ENCODE assay signal across 10 cellular contexts in genomic region chr1:16535487-16535886, GRCh38. TPM values are rescaled to one million over a fixed set of nuclear protein-coding genes. Genes with fewer than 3 reads are reported as not detected.
A peak's percentile ranks its signal among the peaks of the same experiment; 100 is the strongest.
DNase-seq lines count a peak whose midpoint lies in the region; ATAC-seq and TF ChIP-seq lines count a peak whose summit lies in the region.
"Not testable (repeated sequence)": the region's sequence is repeated elsewhere in the genome, so short reads cannot be mapped to it uniquely, and the experiment has no call there.
"Had no signal": no experiment of that assay in that cellular context is flagged by ENCODE, and none has a peak within 500 bp of the region (broad histone marks: within the 10 kb centered on the region; RNA-seq: fewer than 3 reads in every experiment).

No MANE protein-coding gene starts in this region.

- POLR2A ChIA-PET in CD4-positive, alpha-beta memory T cell (lab: Charles Lee; ENCODE audit: partially characterized antibody) = not testable (repeated sequence)

- intact Hi-C loops in CD4-positive, alpha-beta memory T cell (cut with micrococcal nuclease); ascending aorta (cut with DNase I); ovary (cut with DNase I): not testable (repeated sequence)

- not testable (repeated sequence) for H2AFZ ChIP-seq in hepatocyte

- not testable (repeated sequence) for ATAC-seq in memory B cell (ENCODE audit: low read depth)

- not testable (repeated sequence) for H3K36me3 Mint-ChIP-seq in CD4-positive, alpha-beta memory T cell; IgD-negative memory B cell; endodermal cell (ENCODE audit: low read depth); memory B cell

- not testable (repeated sequence) for H3K9me2 ChIP-seq in hepatocyte (replicated peaks; ENCODE audit: insufficient read depth)

- H3K79me2 ChIP-seq in hepatocyte = not testable (repeated sequence)

- TF ChIP-seq POLR2A in ovary (IDR thresholded peaks at IDR 0.05); suprapubic skin (IDR thresholded peaks at IDR 0.05): not testable (repeated sequence)

- not testable (repeated sequence) for DNase-seq in CD4-positive, alpha-beta memory T cell; hepatocyte (ENCODE audit: low spot score); memory B cell (ENCODE audit: low spot score in 2 of 2); suprapubic skin (ENCODE audit: low spot score in 2 of 2)
- peak in 1 of 2 donors; percentile 67 for DNase-seq in ascending aorta (ENCODE audit: low spot score in 2 of 2)
- peak; percentile 82 for DNase-seq in endodermal cell
- DNase-seq in ovary = peak in 2 of 5 donors; percentile 33 to 36

- not testable (repeated sequence) for H3K36me3 ChIP-seq in CD4-positive, alpha-beta memory T cell (ENCODE audit: insufficient read depth, low read length); ascending aorta; endodermal cell (ENCODE audit: control insufficient read depth, insufficient read depth, low read length); hepatocyte (replicated peaks; ENCODE audit: insufficient read depth, low read depth); ovary; suprapubic skin

- H3K4me3 ChIP-seq in CD4-positive, alpha-beta memory T cell (ENCODE audit: low read length in 2 of 2); hepatocyte: not testable (repeated sequence)
- H3K4me3 ChIP-seq in ascending aorta = peak overlapping the region; percentile 19 to 42
- H3K4me3 ChIP-seq in endodermal cell (ENCODE audit: low read length) = peak overlapping the region; percentile 72
- peak overlapping the region; percentile 24 for H3K4me3 ChIP-seq in ovary
- peak overlapping the region; percentile 19 for H3K4me3 ChIP-seq in suprapubic skin

- not testable (repeated sequence) for H3K9ac ChIP-seq in endodermal cell (ENCODE audit: extremely low read depth, low read length, poor library complexity, severe bottlenecking)

- not testable (repeated sequence) for H3K27me3 ChIP-seq in CD4-positive, alpha-beta memory T cell (ENCODE audit: insufficient read depth, low read length); ascending aorta; endodermal cell (ENCODE audit: control insufficient read depth, insufficient read depth, low read length, poor library complexity, severe bottlenecking); hepatocyte; ovary
- peaks cover 43% of the 10 kb centered on the region for H3K27me3 ChIP-seq in suprapubic skin

- H4K20me1 ChIP-seq in hepatocyte (ENCODE audit: insufficient read depth, poor library complexity, severe bottlenecking) = not testable (repeated sequence)

- H3K27ac ChIP-seq in CD4-positive, alpha-beta memory T cell (ENCODE audit: low read depth, low read length); ascending aorta; endodermal cell (ENCODE audit: low read depth, low read length); hepatocyte; ovary; suprapubic skin: not testable (repeated sequence)

- WGBS in endodermal cell (ENCODE audit: insufficient coverage in 1 of 2, insufficient read length in 1 of 2), 2 experiments = 0 to 1% methylated on average over 8 to 27 of the region's 34 CpGs
- 7% methylated on average over 34 of the region's 34 CpGs for WGBS in hepatocyte (ENCODE audit: low lambda C conversion rate, missing lambda C conversion rate)
- 43 to 61% (median 59%) methylated on average over 31 to 34 of the region's 34 CpGs for WGBS in ovary, 3 donors
- 28% methylated on average over 9 of the region's 34 CpGs for whole genome bisulfite sequencing in suprapubic skin

- not testable (repeated sequence) for H3K27ac Mint-ChIP-seq in CD4-positive, alpha-beta memory T cell; memory B cell
- H3K27ac Mint-ChIP-seq in IgD-negative memory B cell (peak overlapping the region in 1 of 3 donors; percentile 31), endodermal cell (peak overlapping the region; percentile 52)

- not testable (repeated sequence) for H3K9me3 ChIP-seq in CD4-positive, alpha-beta memory T cell (ENCODE audit: control insufficient read depth in 1 of 2, low read length in 2 of 2); ascending aorta; endodermal cell (ENCODE audit: control insufficient read depth, low read length); hepatocyte (ENCODE audit: low read depth); ovary; suprapubic skin

- H3K4me3 Mint-ChIP-seq in CD4-positive, alpha-beta memory T cell = peak overlapping the region in 5 of 8 donors; percentile 17 to 90 (median 43)
- peak overlapping the region; percentile 34 to 96 (median 82) for H3K4me3 Mint-ChIP-seq in IgD-negative memory B cell
- H3K4me3 Mint-ChIP-seq in endodermal cell = peak overlapping the region; percentile 71
- peak overlapping the region; percentile 61 for H3K4me3 Mint-ChIP-seq in memory B cell

- not testable (repeated sequence) for TF ChIP-seq CTCF in ascending aorta (IDR thresholded peaks at IDR 0.05); endodermal cell (conservative IDR thresholded peaks at IDR 0.05); hepatocyte (IDR thresholded peaks at IDR 0.05; ENCODE audit: poor library complexity); ovary (IDR thresholded peaks at IDR 0.05); suprapubic skin (IDR thresholded peaks at IDR 0.05)

- CTCF ChIA-PET in CD4-positive, alpha-beta memory T cell (lab: Charles Lee; ENCODE audit: partially characterized antibody) = not testable (repeated sequence)

- H3K4me1 ChIP-seq in CD4-positive, alpha-beta memory T cell (ENCODE audit: insufficient read depth, low read length); ascending aorta; endodermal cell (ENCODE audit: control insufficient read depth, insufficient read depth, low read length); hepatocyte (ENCODE audit: insufficient read depth); ovary (ENCODE audit: insufficient read depth): not testable (repeated sequence)
- peaks cover 17% of the 10 kb centered on the region for H3K4me1 ChIP-seq in suprapubic skin

- H3K9me3 Mint-ChIP-seq in CD4-positive, alpha-beta memory T cell; IgD-negative memory B cell; endodermal cell; memory B cell: not testable (repeated sequence)

- peak overlapping the region; percentile 80 for H3K4me2 ChIP-seq in hepatocyte

- not testable (repeated sequence) for TF ChIP-seq EP300 in ovary (IDR thresholded peaks at IDR 0.05); suprapubic skin (IDR thresholded peaks at IDR 0.05)

- H3K4me1 Mint-ChIP-seq in CD4-positive, alpha-beta memory T cell = peaks cover 3 to 17% (median 9%) of the 10 kb centered on the region in 4 donors
- H3K4me1 Mint-ChIP-seq in IgD-negative memory B cell, memory B cell: not testable (repeated sequence)
- peaks cover 10% of the 10 kb centered on the region for H3K4me1 Mint-ChIP-seq in endodermal cell

- peaks cover 20 to 25% of the 10 kb centered on the region in 2 donors for H3K27me3 Mint-ChIP-seq in CD4-positive, alpha-beta memory T cell
- H3K27me3 Mint-ChIP-seq in IgD-negative memory B cell = peaks cover 15% of the 10 kb centered on the region
- H3K27me3 Mint-ChIP-seq in endodermal cell (ENCODE audit: insufficient read depth) = peaks cover 43% of the 10 kb centered on the region
- H3K27me3 Mint-ChIP-seq in memory B cell = peaks cover 13% of the 10 kb centered on the region

RNA-seq across cellular contexts. Expression of gene RNU1-1, which starts 21.4 kb away (rescaled TPM):
- total RNA-seq in CD4-positive, alpha-beta memory T cell = 1,000 to 10,000 TPM; 3,010 to 3,866 TPM
- not detected for polyA plus RNA-seq in CD4-positive, alpha-beta memory T cell
- polyA plus RNA-seq in IgD-negative memory B cell (not detected), hepatocyte (not detected in 2 replicates), ovary (not detected)
- total RNA-seq in ascending aorta (under 0.01 TPM), endodermal cell (1,000 to 10,000 TPM; 2,483 to 3,611 TPM), hepatocyte (under 0.01 TPM in 2 replicates), ovary (1,000 to 10,000 TPM in 5 of 7 donors, under 1 TPM in 2; under 0.01 to 7,521 (median 3,807) TPM), suprapubic skin (under 1 TPM; under 0.01 TPM)
- polyA plus RNA-seq in endodermal cell (2013, experiment 1 of 2) = 11,872 TPM
- 14,577 TPM for polyA plus RNA-seq in endodermal cell (2013, experiment 2 of 2)
- total RNA-seq: M059J had no signal
- polyA plus RNA-seq: small intestine had no signal
